Comparison of ENCODE assay signal across 17 cellular contexts in genomic region chr1:181986907-181987305, GRCh38.
DNase-seq lines count a peak whose midpoint lies in the region; ATAC-seq, FAIRE-seq and TF ChIP-seq lines count a peak whose summit lies in the region.
"Had no signal": no experiment of that assay in that cellular context is flagged by ENCODE, and none has a peak within 500 bp of the region (broad histone marks: within the 10 kb centered on the region; RNA-seq: fewer than 3 reads in every experiment).

No MANE protein-coding gene starts in this region.

- TF ChIP-seq CTCF in HepG2 (CRISPR knock-in tag; IDR thresholded peaks at IDR 0.05) (no peak), right lobe of liver (IDR thresholded peaks at IDR 0.05) (no peak), epithelial cell of proximal tubule (conservative IDR thresholded peaks at IDR 0.05; ENCODE audit: low read depth, low read length) (no peak), nephron (IDR thresholded peaks at IDR 0.05; ENCODE audit: unreplicated experiment in 3 of 3) (no peak)

- intact Hi-C loops in HepG2 (cut with micrococcal nuclease; ENCODE audit: unreplicated experiment): no loop called here
- intact Hi-C loops in right lobe of liver (cut with DNase I): no loop called here

- H3K79me2 ChIP-seq in HepG2 (ENCODE audit: insufficient read depth, low read length): no peaks in the 10 kb centered on the region

- peak overlapping the region; percentile 94 to 98 (median 96) for H3K27ac Mint-ChIP-seq in nephron
- H3K27ac Mint-ChIP-seq: IgD-negative memory B cell had no signal

- H2AFZ ChIP-seq in HepG2 (ENCODE audit: low read length): no peak overlapping the region

- no peak for TF ChIP-seq RAD21 in HepG2 (CRISPR knock-in tag; IDR thresholded peaks at IDR 0.05)

- TF ChIP-seq EP300 in HepG2 (IDR thresholded peaks at IDR 0.05; ENCODE audit: low read depth in 2 of 2, low read length in 2 of 2) (no peak), HepG2 (CRISPR knock-in tag; IDR thresholded peaks at IDR 0.05; ENCODE audit: borderline replicate concordance) (no peak)

- H3K9ac ChIP-seq in HepG2 (ENCODE audit: insufficient read depth, low read depth, low read length): no peak overlapping the region

- no peaks in the 10 kb centered on the region for H3K9me3 Mint-ChIP-seq in nephron
- H3K9me3 Mint-ChIP-seq: IgD-negative memory B cell had no signal

- H3K4me1 ChIP-seq in HepG2 (ENCODE audit: insufficient read depth, low read length): no peaks in the 10 kb centered on the region
- no peaks in the 10 kb centered on the region for H3K4me1 ChIP-seq in right lobe of liver
- H3K4me1 ChIP-seq: Caco-2, HAP-1, Peyer's patch had no signal

- in situ Hi-C loops in HepG2 (cut with HindIII; ENCODE audit: extremely low pct_ligation_motif_present, low pct_unique_long_range_greater_than_20kb): no loop called here

- H3K9me3 ChIP-seq in HepG2 (ENCODE audit: low read length): no peaks in the 10 kb centered on the region
- H3K9me3 ChIP-seq in right lobe of liver: no peaks in the 10 kb centered on the region
- H3K9me3 ChIP-seq: Caco-2, HAP-1, Peyer's patch had no signal

- H3K36me3 ChIP-seq in HepG2 (replicated peaks in 1 of 2; ENCODE audit: control insufficient read depth in 1 of 2, insufficient read depth in 2 of 2, low read length in 2 of 2) (no peaks in the 10 kb centered on the region), right lobe of liver (no peaks in the 10 kb centered on the region)
- H3K36me3 ChIP-seq: HAP-1, Peyer's patch had no signal

- peaks cover 14% of the 10 kb centered on the region for H3K4me1 Mint-ChIP-seq in nephron
- H3K4me1 Mint-ChIP-seq: IgD-negative memory B cell had no signal

- peaks cover 1 to 14% of the 10 kb centered on the region in 2 experiments; a peak in 2 of 5 replicates for H3K27me3 ChIP-seq in HepG2 (ENCODE audit: control insufficient read depth in 1 of 2, insufficient read depth in 2 of 2, low read length in 2 of 2)
- no peaks in the 10 kb centered on the region for H3K27me3 ChIP-seq in right lobe of liver
- H3K27me3 ChIP-seq: Peyer's patch had no signal

- no peak for FAIRE-seq in HepG2 (lab: Jason Lieb, UNC)

- TF ChIP-seq POLR2A in HepG2 (IDR thresholded peaks at IDR 0.05; ENCODE audit: insufficient read depth in 1 of 2, low read depth in 2 of 2, low read length in 2 of 2) (no peak), right lobe of liver (IDR thresholded peaks at IDR 0.05) (no peak)

- POLR2A ChIA-PET in HepG2 (lab: Yijun Ruan, JAX): no interaction called here

- CTCF ChIA-PET in HepG2 (lab: Yijun Ruan, JAX; ENCODE audit: low intra/inter-chr PET ratio, low total read pairs): no interaction called here

- H3K27ac ChIP-seq in HepG2 (ENCODE audit: extremely low read length, insufficient read depth, low read length) (no peak overlapping the region), right lobe of liver (no peak overlapping the region)
- H3K27ac ChIP-seq: 22Rv1, C4-2B, Peyer's patch had no signal

- BruUV-seq in HepG2 (replicated peaks; lab: Mats Ljungman, UMichigan): no TSS peak

- no peaks in the 10 kb centered on the region for H3K27me3 Mint-ChIP-seq in nephron (ENCODE audit: low read depth)

- DNase-seq in HepG2 (ENCODE audit: low spot score): no peak
- no peak for DNase-seq in right lobe of liver
- peak; percentile 61 for DNase-seq in epithelial cell of proximal tubule (ENCODE audit: low read depth)
- no peak for DNase-seq in RKO (ENCODE audit: low spot score)
- DNase-seq in NCI-H1092 (lab: John Stamatoyannopoulos, UW): no peak
- DNase-seq: Caco-2, NCI-H1417 treated with DMSO at 0.1 percent for 48 hours, NCI-H2029, NCI-H510A, Peyer's patch had no signal

- no peak overlapping the region for H3K4me2 ChIP-seq in HepG2 (ENCODE audit: low read depth, low read length)

- H3K36me3 Mint-ChIP-seq in nephron (ENCODE audit: low read depth): no peaks in the 10 kb centered on the region
- H3K36me3 Mint-ChIP-seq: IgD-negative memory B cell had no signal

- ATAC-seq in HepG2: no peak
- ATAC-seq in right lobe of liver: no peak
- no peak for ATAC-seq in HG03108 (IDR thresholded peaks at IDR 0.05; ENCODE audit: unreplicated experiment)
- ATAC-seq in GM21529 (IDR thresholded peaks at IDR 0.05; ENCODE audit: unreplicated experiment): no peak

- no peak overlapping the region for H3K4me3 Mint-ChIP-seq in nephron
- H3K4me3 Mint-ChIP-seq: IgD-negative memory B cell had no signal

- 3% methylated on average over 2 of the region's 2 CpGs for WGBS in HepG2 (ENCODE audit: low lambda C conversion rate)
- 20% methylated on average over 2 of the region's 2 CpGs for WGBS in right lobe of liver (ENCODE audit: insufficient coverage, low coverage, low lambda C conversion rate, missing lambda C conversion rate)

- H3K4me3 ChIP-seq in HepG2 (replicated peaks in 1 of 3; ENCODE audit: insufficient read depth in 1 of 3, low read depth in 2 of 3, low read length in 3 of 3) (no peak overlapping the region), right lobe of liver (no peak overlapping the region), epithelial cell of proximal tubule (ENCODE audit: low read depth, low read length) (no peak overlapping the region)
- H3K4me3 ChIP-seq: HAP-1, Peyer's patch had no signal

- H4K20me1 ChIP-seq in HepG2 (ENCODE audit: insufficient read depth, low read length): no peaks in the 10 kb centered on the region

TF ChIP-seq in HepG2, 621 proteins besides CTCF, POLR2A, EP300 and RAD21:
- TF ChIP-seq MBNL3 (CRISPR knock-in tag; conservative IDR thresholded peaks at IDR 0.05) (no peak), MEF2D (CRISPR knock-in tag; IDR thresholded peaks at IDR 0.05) (no peak), MAFK (conservative IDR thresholded peaks at IDR 0.05 in 1 of 2, IDR thresholded peaks at IDR 0.05 in 1 of 2; ENCODE audit: low read length in 2 of 2) (peak; percentile 63 to 77), ZBTB39 (CRISPR knock-in tag; IDR thresholded peaks at IDR 0.05) (no peak), MAFF (IDR thresholded peaks at IDR 0.05; ENCODE audit: low read depth, low read length) (peak; percentile 55)
